ENCODE assay signal across 8 cellular contexts in the genomic region with DNA sequence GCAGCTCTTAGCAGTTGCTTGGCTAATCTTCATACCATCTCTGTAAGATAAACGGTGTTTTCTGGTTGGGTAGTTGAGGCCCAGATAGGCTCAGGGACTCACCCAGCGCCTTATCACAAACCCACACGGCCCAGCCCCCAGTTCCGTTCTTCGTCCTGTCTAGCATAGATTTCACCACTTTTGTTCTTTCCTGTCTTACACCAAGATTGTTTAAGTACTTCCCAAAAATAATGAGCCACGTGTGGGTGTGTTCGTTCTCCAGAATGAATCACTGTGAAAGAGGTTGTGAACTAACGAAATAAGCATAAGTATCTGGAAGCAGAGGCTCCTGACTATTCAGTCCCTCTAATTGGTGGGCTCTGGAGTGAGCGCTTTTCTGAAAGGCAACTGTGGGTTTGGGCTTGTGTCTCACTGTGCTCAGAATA. TPM values are rescaled to one million over a fixed set of nuclear protein-coding genes. Genes with fewer than 3 reads are reported as not detected.
DNase-seq lines count a peak whose midpoint lies in the region; ATAC-seq and TF ChIP-seq lines count a peak whose summit lies in the region.

No MANE protein-coding gene starts in this region.

- H3K9me3 ChIP-seq in neutrophil (no peaks in the 10 kb centered on the region), upper lobe of left lung (no peaks in the 10 kb centered on the region)

- DNase-seq in GM03348 (ENCODE audit: low spot score) (peak; percentile 68), epithelial cell of proximal tubule (ENCODE audit: low read depth) (peak; percentile 25), upper lobe of left lung (peak in 1 of 2 donors; percentile 86), NCI-H1092 (lab: John Stamatoyannopoulos, UW) (no peak)
- DNase-seq in activated CD4-positive, alpha-beta T cell treated with anti-CD3 and anti-CD28 coated beads for 48 hours, result peak; percentile 78

- H3K4me1 ChIP-seq in neutrophil (ENCODE audit: control insufficient read depth in 1 of 2, insufficient read depth in 1 of 2, low read depth in 1 of 2, low read length in 1 of 2), result peaks cover 83 to 91% of the 10 kb centered on the region in 2 experiments
- peaks cover 51 to 65% (median 62%) of the 10 kb centered on the region in 4 donors for H3K4me1 ChIP-seq in upper lobe of left lung

- TF ChIP-seq EP300 in upper lobe of left lung (IDR thresholded peaks at IDR 0.05), result peak in 2 of 4 donors; percentile 65 to 82

- WGBS in upper lobe of left lung, 2 donors, result 16 to 31% methylated on average over 9 of the region's 9 CpGs

- ATAC-seq in upper lobe of left lung (ENCODE audit: low FRiP score in 2 of 2), result peak; percentile 80 to 87
- no peak for ATAC-seq in GM19452 (IDR thresholded peaks at IDR 0.05; ENCODE audit: unreplicated experiment)
- no peak for ATAC-seq in HG02642 (IDR thresholded peaks at IDR 0.05; ENCODE audit: poor library complexity, unreplicated experiment)

- H3K27ac ChIP-seq in neutrophil (peak overlapping the region; percentile 90), upper lobe of left lung (peak overlapping the region; percentile 71 to 83 (median 78))

- H3K36me3 ChIP-seq in neutrophil (no peaks in the 10 kb centered on the region), upper lobe of left lung (peaks cover 0 to 24% (median 12%) of the 10 kb centered on the region in 4 donors)

- peak overlapping the region; percentile 15 for H3K4me3 ChIP-seq in epithelial cell of proximal tubule (ENCODE audit: low read depth, low read length)
- H3K4me3 ChIP-seq in neutrophil (ENCODE audit: low read depth in 1 of 2, low read length in 1 of 2), result peak overlapping the region; percentile 45 to 62
- peak overlapping the region in 1 of 4 donors; percentile 8 for H3K4me3 ChIP-seq in upper lobe of left lung

- peak in 1 of 4 donors; percentile 26 for TF ChIP-seq POLR2A in upper lobe of left lung (IDR thresholded peaks at IDR 0.05)

- H3K27me3 ChIP-seq in neutrophil (no peaks in the 10 kb centered on the region), upper lobe of left lung (no peaks in the 10 kb centered on the region)

- TF ChIP-seq CTCF in epithelial cell of proximal tubule (conservative IDR thresholded peaks at IDR 0.05; ENCODE audit: low read depth, low read length) (no peak), neutrophil (IDR thresholded peaks at IDR 0.05) (no peak), upper lobe of left lung (IDR thresholded peaks at IDR 0.05) (no peak)

RNA-seq across cellular contexts. Expression of a gene that starts 21.4 kb away (rescaled TPM):
- total RNA-seq in epithelial cell of proximal tubule (14.0 and 23.4 TPM in 2 replicates), upper lobe of left lung (10 to 100 TPM; 13.0 to 44.9 (median 23.6) TPM)

RNA-seq across cellular contexts. Expression of a gene that starts 33.9 kb away (rescaled TPM):
- total RNA-seq in epithelial cell of proximal tubule (1.7 and 2.9 TPM in 2 replicates), upper lobe of left lung (100 to 1,000 TPM in 2 of 6 donors, 10 to 100 TPM in 4; 52.3 to 170 (median 73.7) TPM)

Comparison
In these comparisons a context has a peak if more than half of its experiments do, and no peak if none do; other contexts are left out.
1. ATAC-seq: peak in upper lobe of left lung (2 of 2); none in GM19452 (single experiment) and HG02642 (single experiment).
2. RNA of a gene that starts 33.9 kb away (total RNA-seq): 52.3 to 170 TPM in upper lobe of left lung; 1.7 to 2.9 TPM in epithelial cell of proximal tubule; every median in the first group is over 10 times any median in the second.